19 cellular contexts compared by ENCODE assay signal in the genomic region with DNA sequence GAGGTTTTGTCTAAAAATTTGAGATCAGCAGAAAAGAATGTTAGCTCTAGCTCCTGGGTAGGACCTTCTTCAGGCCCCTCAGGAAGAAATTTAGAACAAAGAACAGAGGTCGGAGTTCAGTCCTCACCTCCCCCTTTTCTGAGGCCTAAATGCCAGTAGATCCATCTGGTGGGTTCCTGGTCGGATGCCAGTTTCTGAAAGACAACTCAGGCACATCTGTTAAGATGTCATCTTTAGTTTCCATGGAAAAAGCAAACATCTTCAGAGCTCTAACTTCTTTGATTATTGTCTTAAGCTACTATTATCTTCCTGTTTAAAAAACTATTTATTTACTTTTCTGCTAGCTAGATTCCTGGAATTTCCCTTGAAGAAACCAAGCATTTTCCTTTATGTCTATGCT. TPM values are rescaled to one million over a fixed set of nuclear protein-coding genes. Genes with fewer than 3 reads are reported as not detected.
DNase-seq lines count a peak whose midpoint lies in the region; ATAC-seq, FAIRE-seq and TF ChIP-seq lines count a peak whose summit lies in the region.
"Had no signal": no experiment of that assay in that cellular context is flagged by ENCODE, and none has a peak within 500 bp of the region (broad histone marks: within the 10 kb centered on the region; RNA-seq: fewer than 3 reads in every experiment).

No MANE protein-coding gene starts in this region.

- H3K9me3 Mint-ChIP-seq in GM23338, result no peaks in the 10 kb centered on the region
- no peaks in the 10 kb centered on the region for H3K9me3 Mint-ChIP-seq in activated naive CD4-positive, alpha-beta T cell treated with anti-CD3 and anti-CD28 coated beads, Interleukin-2, amount 10 ng/mL, durations not matched to agents 7 days and 5 days
- H3K9me3 Mint-ChIP-seq: CD8-positive, alpha-beta T cell; H9 had no signal

- no peak overlapping the region for H3K4me3 ChIP-seq in GM23338
- H3K4me3 ChIP-seq in choroid plexus epithelial cell (ENCODE audit: low read depth, low read length), result no peak overlapping the region
- no peak overlapping the region for H3K4me3 ChIP-seq in pancreas
- H3K4me3 ChIP-seq: BLaER1 treated with 17β-estradiol and CSF1 and Interleukin-3, amounts not matched to agents 10 nM and 100 nM; K562 had no signal

- ATAC-seq in GM23338 (no peak), HG03378 (IDR thresholded peaks at IDR 0.05; ENCODE audit: unreplicated experiment) (no peak), GM18873 (IDR thresholded peaks at IDR 0.05; ENCODE audit: low FRiP score, unreplicated experiment) (no peak), pancreas (no peak)
- ATAC-seq: CD8-positive, alpha-beta T cell; K562 had no signal

- DNase-seq in GM23338 (ENCODE audit: low spot score) (no peak), NCI-H2171 (lab: John Stamatoyannopoulos, UW) (peak; percentile 7), choroid plexus epithelial cell (ENCODE audit: low read depth) (peak; percentile 55), iris pigment epithelial cell (ENCODE audit: low read depth) (peak; percentile 24), pancreas (no peak)
- DNase-seq in activated naive CD4-positive, alpha-beta T cell treated with anti-CD3 and anti-CD28 coated beads, Interleukin-2, amount 10 ng/mL, durations not matched to agents 7 days and 5 days, result no peak
- DNase-seq: Calu3; CD8-positive, alpha-beta T cell; DMS153; DMS79; GF-D8; H9 had no signal

- H2AFZ ChIP-seq in GM23338, result peak overlapping the region; percentile 49

- no peaks in the 10 kb centered on the region for H3F3A ChIP-seq in GM23338 (replicated peaks; ENCODE audit: low read depth)

- H3K4me3 Mint-ChIP-seq in GM23338, result no peak overlapping the region
- H3K4me3 Mint-ChIP-seq in activated naive CD4-positive, alpha-beta T cell treated with anti-CD3 and anti-CD28 coated beads, Interleukin-2, amount 10 ng/mL, durations not matched to agents 7 days and 5 days, result no peak overlapping the region
- H3K4me3 Mint-ChIP-seq: B cell; CD8-positive, alpha-beta T cell; H9 had no signal

- H3K4me1 ChIP-seq in GM23338 (ENCODE audit: insufficient read depth) (no peaks in the 10 kb centered on the region), pancreas (no peaks in the 10 kb centered on the region)

- WGBS in pancreas, 2 donors, result 83 to 93% methylated on average over 2 of the region's 2 CpGs

- H3K27me3 ChIP-seq in GM23338 (ENCODE audit: insufficient read depth) (no peaks in the 10 kb centered on the region), pancreas (no peaks in the 10 kb centered on the region)
- H3K27me3 ChIP-seq: BLaER1 treated with 17β-estradiol and CSF1 and Interleukin-3, amounts not matched to agents 10 nM and 100 nM had no signal

- no peaks in the 10 kb centered on the region for H3K36me3 Mint-ChIP-seq in GM23338 (ENCODE audit: low read depth)
- H3K36me3 Mint-ChIP-seq in activated naive CD4-positive, alpha-beta T cell treated with anti-CD3 and anti-CD28 coated beads, Interleukin-2, amount 10 ng/mL, durations not matched to agents 7 days and 5 days, result no peaks in the 10 kb centered on the region
- H3K36me3 Mint-ChIP-seq: CD8-positive, alpha-beta T cell had no signal

- no peak overlapping the region for H3K4me2 ChIP-seq in GM23338
- H3K4me2 ChIP-seq: BLaER1 treated with 17β-estradiol and CSF1 and Interleukin-3, amounts not matched to agents 10 nM and 100 nM had no signal

- H3K9me2 ChIP-seq in GM23338 (ENCODE audit: insufficient read depth), result no peaks in the 10 kb centered on the region; the same call in 1 of the 2 replicates

- no peaks in the 10 kb centered on the region for H3K9me3 ChIP-seq in pancreas

- H3K27ac ChIP-seq in GM23338 (ENCODE audit: low read depth) (no peak overlapping the region), pancreas (no peak overlapping the region)
- H3K27ac ChIP-seq: BLaER1 treated with 17β-estradiol and CSF1 and Interleukin-3, amounts not matched to agents 10 nM and 100 nM; HL-60 had no signal

- no peak for TF ChIP-seq CTCF in GM23338 (conservative IDR thresholded peaks at IDR 0.05; ENCODE audit: low read depth in 2 of 2)
- TF ChIP-seq CTCF in choroid plexus epithelial cell (conservative IDR thresholded peaks at IDR 0.05; ENCODE audit: low read depth, low read length), result no peak
- TF ChIP-seq CTCF in pancreas (IDR thresholded peaks at IDR 0.05), result no peak

- intact Hi-C loops in pancreas (cut with DNase I), result no loop called here

- no peaks in the 10 kb centered on the region for H3K4me1 Mint-ChIP-seq in GM23338
- H3K4me1 Mint-ChIP-seq in activated naive CD4-positive, alpha-beta T cell treated with anti-CD3 and anti-CD28 coated beads, Interleukin-2, amount 10 ng/mL, durations not matched to agents 7 days and 5 days, result peaks cover 2% of the 10 kb centered on the region
- H3K4me1 Mint-ChIP-seq: B cell, H9 had no signal

- no peaks in the 10 kb centered on the region for H3K79me2 ChIP-seq in GM23338 (replicated peaks; ENCODE audit: insufficient read depth)

- H4K20me1 ChIP-seq in GM23338 (replicated peaks; ENCODE audit: insufficient read depth), result no peaks in the 10 kb centered on the region
- H4K20me1 ChIP-seq: BLaER1 treated with 17β-estradiol and CSF1 and Interleukin-3, amounts not matched to agents 10 nM and 100 nM had no signal

- CTCF ChIA-PET in activated naive CD4-positive, alpha-beta T cell treated with anti-CD3 and anti-CD28 coated beads, Interleukin-2, amount 10 ng/mL, durations not matched to agents 7 days and 5 days (lab: Charles Lee), result no interaction called here

- no peaks in the 10 kb centered on the region for H3K27me3 Mint-ChIP-seq in GM23338 (ENCODE audit: insufficient read depth, low read depth, poor library complexity)
- no peaks in the 10 kb centered on the region for H3K27me3 Mint-ChIP-seq in activated naive CD4-positive, alpha-beta T cell treated with anti-CD3 and anti-CD28 coated beads, Interleukin-2, amount 10 ng/mL, durations not matched to agents 7 days and 5 days

- no peak for FAIRE-seq in pancreas (lab: Jason Lieb, UNC)
- FAIRE-seq: H1 had no signal

- no peaks in the 10 kb centered on the region for H3K36me3 ChIP-seq in GM23338 (ENCODE audit: insufficient read depth)
- no peaks in the 10 kb centered on the region for H3K36me3 ChIP-seq in pancreas
- H3K36me3 ChIP-seq: BLaER1 treated with 17β-estradiol and CSF1 and Interleukin-3, amounts not matched to agents 10 nM and 100 nM had no signal

- H3K27ac Mint-ChIP-seq in GM23338, result no peak overlapping the region
- no peak overlapping the region for H3K27ac Mint-ChIP-seq in activated naive CD4-positive, alpha-beta T cell treated with anti-CD3 and anti-CD28 coated beads, Interleukin-2, amount 10 ng/mL, durations not matched to agents 7 days and 5 days
- H3K27ac Mint-ChIP-seq: B cell; CD8-positive, alpha-beta T cell; H9 had no signal

TF ChIP-seq in GM23338, 12 proteins besides CTCF, POLR2A, EP300 and RAD21 (continues in another document):
- TF ChIP-seq CREB1 (CRISPR knock-in tag; IDR thresholded peaks at IDR 0.05; ENCODE audit: low read depth) (no peak), POLR2AphosphoS5 (IDR thresholded peaks at IDR 0.05; ENCODE audit: low read depth) (no peak)

RNA-seq across cellular contexts. Expression of gene USP25, which starts 37.1 kb away (rescaled TPM):
- total RNA-seq in GM23338 (2014; rRNA removed; shearing (Covaris generic)), result 49.2 and 69.3 TPM in 2 replicates
- polyA plus RNA-seq in GM23338 (2016; fragmentation: Nextera tagmentation; extraction: Ambion mirVana), result 11.8 and 14.2 TPM in 2 replicates
- total RNA-seq in pancreas, result 10 to 100 TPM; 14.0 to 24.8 (median 16.2) TPM
- 1 to 10 TPM; 4.3 to 8.1 TPM for polyA plus RNA-seq in pancreas

Comparison
In these comparisons a context has a peak if more than half of its experiments do, and no peak if none do; other contexts are left out.
1. DNase-seq: peak in NCI-H2171 (single experiment), choroid plexus epithelial cell (single experiment) and iris pigment epithelial cell (single experiment); none in GM23338 (single experiment), activated naive CD4-positive, alpha-beta T cell treated with anti-CD3 and anti-CD28 coated beads, Interleukin-2, amount 10 ng/mL, durations not matched to agents 7 days and 5 days (single experiment) and pancreas (0 of 6).